24 cellular contexts compared by ENCODE assay signal in the genomic region with DNA sequence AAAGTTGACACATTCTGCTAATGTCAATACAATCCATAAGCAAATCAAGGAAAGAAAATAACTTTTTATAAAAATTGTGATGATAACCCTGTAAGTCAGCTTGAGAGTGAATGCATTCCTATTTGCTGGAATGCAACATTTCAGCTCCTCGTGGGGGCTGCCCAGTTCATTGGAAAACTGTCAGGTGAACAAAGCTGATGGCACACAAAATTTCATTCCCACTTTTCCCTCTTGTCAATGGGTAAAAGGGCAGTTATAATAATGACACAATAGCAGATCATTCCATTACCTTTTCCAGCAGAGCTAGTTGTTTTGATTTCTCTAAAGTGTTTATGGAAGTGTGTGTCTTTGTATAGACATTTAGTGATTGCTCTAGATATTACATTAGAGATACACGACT.
"Had no signal": no experiment of that assay in that cellular context is flagged by ENCODE, and none has a peak within 500 bp of the region (broad histone marks: within the 10 kb centered on the region; RNA-seq: fewer than 3 reads in every experiment).

No MANE protein-coding gene starts in this region.

- H3K9me3 ChIP-seq: stomach, suprapubic skin, testis, thoracic aorta, thyroid gland, tibial artery, tibial nerve, transverse colon, upper lobe of left lung, upper lobe of right lung, uterus, vagina had no signal

- H3K27me3 ChIP-seq: stomach, suprapubic skin, testis, thyroid gland, tibial artery, tibial nerve, transverse colon, upper lobe of left lung, upper lobe of right lung, uterus, vagina had no signal

- H3K27ac ChIP-seq: stomach, suprapubic skin, testis, thoracic aorta, thyroid gland, tibial artery, tibial nerve, transverse colon, upper lobe of left lung, upper lobe of right lung, uterus, vagina had no signal

- H3K4me3 ChIP-seq: stomach, suprapubic skin, testis, thoracic aorta, thyroid gland, tibial artery, tibial nerve, transverse colon, upper lobe of left lung, upper lobe of right lung, uterus, vagina had no signal

- DNase-seq: stimulated activated CD4-positive, alpha-beta T cell treated with anti-CD3 and anti-CD28 coated beads, Interleukin-2, amount 100 ng/mL, for 48 hours; stimulated activated CD4-positive, alpha-beta T cell treated with anti-CD3 and anti-CD28 coated beads, Interleukin-4, amount 100 ng/mL, for 1 hour; stimulated activated CD4-positive, alpha-beta T cell treated with anti-CD3 and anti-CD28 coated beads, Interleukin-4, amount 100 ng/mL, for 24 hours; stimulated activated CD4-positive, alpha-beta T cell treated with anti-CD3 and anti-CD28 coated beads, Interleukin-4, amount 100 ng/mL, for 4 hours; stimulated activated CD8-positive, alpha-beta memory T cell treated with anti-CD3 and anti-CD28 coated beads, Interleukin-4, amount 100 ng/mL, for 48 hours; stimulated activated naive B cell treated with anti-CD40 and anti-IgM and Interleukin-4, amounts not matched to agents 10 μg/mL and 1 μg/mL and 100 μg/mL, for 72 hours; stimulated activated naive CD4-positive, alpha-beta T cell; stimulated activated naive CD4-positive, alpha-beta T cell treated with Interleukin-2 at 50 U/mL for 16 hours; stimulated activated naive CD8-positive, alpha-beta T cell treated with anti-CD3 and anti-CD28 coated beads, Interleukin-15, amount 100 ng/mL, for 72 hours; stimulated activated naive CD8-positive, alpha-beta T cell treated with anti-CD3 and anti-CD28 coated beads, Interleukin-15, Interleukin-2, amounts not matched to agents 100 U/mL and 50 U/mL, for 24 hours; stomach; substantia nigra; testis; thyroid gland; tibial artery; transverse colon; trophoblast cell; upper lobe of left lung; upper lobe of right lung; uterus had no signal

- H3K4me1 ChIP-seq: stomach, suprapubic skin, testis, thyroid gland, tibial artery, tibial nerve, transverse colon, upper lobe of left lung, upper lobe of right lung, uterus, vagina had no signal

- H3K36me3 ChIP-seq: stomach, suprapubic skin, thoracic aorta, thyroid gland, tibial artery, tibial nerve, transverse colon, upper lobe of left lung, upper lobe of right lung, uterus, vagina had no signal
